ENCODE assay signal across 18 cellular contexts in genomic region chr10:101565936-101566332, GRCh38. TPM values are rescaled to one million over a fixed set of nuclear protein-coding genes. Genes with fewer than 3 reads are reported as not detected.
DNase-seq lines count a peak whose midpoint lies in the region; ATAC-seq, FAIRE-seq and TF ChIP-seq lines count a peak whose summit lies in the region.
"Had no signal": no experiment of that assay in that cellular context is flagged by ENCODE, and none has a peak within 500 bp of the region (broad histone marks: within the 10 kb centered on the region; RNA-seq: fewer than 3 reads in every experiment).

No MANE protein-coding gene starts in this region.

- TF ChIP-seq RAD21 in K562 (CRISPR knock-in tag; conservative IDR thresholded peaks at IDR 0.05 in 1 of 2, IDR thresholded peaks at IDR 0.05 in 1 of 2), result no peak

- H3K4me3 Mint-ChIP-seq in natural killer cell treated with Interleukin-12 subunit alpha and Interleukin-12 subunit beta and Interleukin-15 and Interleukin-18, amount 100 ng/mL, for 72 hours, result no peak overlapping the region
- H3K4me3 Mint-ChIP-seq in natural killer cell (no peak overlapping the region), nephron (peak overlapping the region in 2 of 3 experiments; percentile 15 to 64), nephron progenitor cell (no peak overlapping the region), T-helper 17 cell (no peak overlapping the region)
- H3K4me3 Mint-ChIP-seq: stimulated activated naive CD8-positive, alpha-beta T cell treated with anti-CD3 and anti-CD28 coated beads, Interleukin-15, Interleukin-2, amounts not matched to agents 100 ng/mL and 50 ng/mL, for 24 hours had no signal

- peaks cover 13 to 35% of the 10 kb centered on the region in 2 experiments; a peak in 4 of 5 replicates for H3K4me1 ChIP-seq in K562 (replicated peaks in 1 of 2; ENCODE audit: control insufficient read depth in 2 of 2, insufficient read depth in 2 of 2, low read length in 2 of 2)

- H3K9me3 ChIP-seq in K562 (replicated peaks; ENCODE audit: control insufficient read depth, insufficient read depth, low read depth, low read length) (no peaks in the 10 kb centered on the region), T-helper 17 cell (ENCODE audit: control insufficient read depth, low read length, poor library complexity, severe bottlenecking) (no peaks in the 10 kb centered on the region)

- peak overlapping the region; percentile 86 for H2AFZ ChIP-seq in K562 (ENCODE audit: low read depth, low read length)

- intact Hi-C loops in natural killer cell (cut with micrococcal nuclease) (no loop called here), K562 (cut with micrococcal nuclease) (loop anchor here (1.0 to 5.0 kb wide), 2 partner anchors 71 to 354 kb away; no protein-coding TSS in a partner anchor)

- no peaks in the 10 kb centered on the region for H3K9me1 ChIP-seq in K562 (ENCODE audit: control insufficient read depth, insufficient read depth, low read length)

- H3K4me3 ChIP-seq in K562, result no peak overlapping the region

- H3K36me3 ChIP-seq in K562 (ENCODE audit: control insufficient read depth, insufficient read depth, low read length), result no peaks in the 10 kb centered on the region

- peaks cover 8 to 9% of the 10 kb centered on the region in 2 donors for H3K4me1 Mint-ChIP-seq in natural killer cell treated with Interleukin-12 subunit alpha and Interleukin-12 subunit beta and Interleukin-15 and Interleukin-18, amount 100 ng/mL, for 72 hours (ENCODE audit: low read depth in 2 of 2)
- H3K4me1 Mint-ChIP-seq in natural killer cell (peaks cover 6 to 22% of the 10 kb centered on the region in 2 donors), nephron (peaks cover 14% of the 10 kb centered on the region), nephron progenitor cell (peaks cover 42% of the 10 kb centered on the region), T-helper 17 cell (peaks cover 14% of the 10 kb centered on the region)

- peak overlapping the region; percentile 66 for H3K4me2 ChIP-seq in K562 (ENCODE audit: insufficient read depth, low read length)

- BruUV-seq in K562 (replicated peaks; lab: Mats Ljungman, UMichigan), result no TSS peak

- H3K9me3 Mint-ChIP-seq in natural killer cell treated with Interleukin-12 subunit alpha and Interleukin-12 subunit beta and Interleukin-15 and Interleukin-18, amount 100 ng/mL, for 72 hours, result no peaks in the 10 kb centered on the region
- H3K9me3 Mint-ChIP-seq in natural killer cell, result no peaks in the 10 kb centered on the region
- H3K9me3 Mint-ChIP-seq in nephron, result no peaks in the 10 kb centered on the region
- H3K9me3 Mint-ChIP-seq in nephron progenitor cell, result no peaks in the 10 kb centered on the region
- H3K9me3 Mint-ChIP-seq: CD8-positive, alpha-beta memory T cell; stimulated activated naive CD8-positive, alpha-beta T cell treated with anti-CD3 and anti-CD28 coated beads, Interleukin-15, Interleukin-2, amounts not matched to agents 100 ng/mL and 50 ng/mL, for 24 hours had no signal

- CTCF ChIA-PET in K562 (lab: Yijun Ruan, JAX; ENCODE audit: low intra/inter-chr PET ratio), result no interaction called here

- no peaks in the 10 kb centered on the region for H3K79me2 ChIP-seq in K562 (ENCODE audit: control insufficient read depth, insufficient read depth, low read length)

- in situ Hi-C loops in K562 (cut with MboI), result loop anchor here (5.0 kb wide), 1 partner anchor 264 kb away; no protein-coding TSS in a partner anchor

- no peaks in the 10 kb centered on the region for H3K27me3 ChIP-seq in K562 (ENCODE audit: control insufficient read depth in 2 of 2, insufficient read depth in 2 of 2, low read length in 2 of 2)

- ATAC-seq in natural killer cell treated with Interleukin-12 subunit alpha and Interleukin-12 subunit beta and Interleukin-15 and Interleukin-18, amount 100 ng/mL, for 72 hours, result no peak
- ATAC-seq in natural killer cell, result no peak
- ATAC-seq in K562, result no peak
- no peak for ATAC-seq in HG03460 (IDR thresholded peaks at IDR 0.05; ENCODE audit: unreplicated experiment)
- ATAC-seq in HG03521 (IDR thresholded peaks at IDR 0.05; ENCODE audit: unreplicated experiment), result no peak
- ATAC-seq in T-helper 17 cell, result no peak

- POLR2A ChIA-PET in K562 (lab: Yijun Ruan, JAX), result interaction anchor here (0.9 kb wide), 1 partner anchor 11 kb away, joined by 4 read pairs; no protein-coding TSS in a partner anchor

- H3K9ac ChIP-seq in K562 (ENCODE audit: insufficient read depth in 1 of 2, low read depth in 2 of 2, low read length in 2 of 2), result peak overlapping the region in 1 of 2 experiments; percentile 82; a peak in 2 of 4 replicates

- H4K20me1 ChIP-seq in K562 (replicated peaks; ENCODE audit: control insufficient read depth, insufficient read depth, low read length), result no peaks in the 10 kb centered on the region

- no peak for FAIRE-seq in K562 (lab: Jason Lieb, UNC)

- peaks cover 26 to 34% of the 10 kb centered on the region in 2 donors for H3K27me3 Mint-ChIP-seq in natural killer cell treated with Interleukin-12 subunit alpha and Interleukin-12 subunit beta and Interleukin-15 and Interleukin-18, amount 100 ng/mL, for 72 hours
- H3K27me3 Mint-ChIP-seq in natural killer cell (ENCODE audit: low read depth in 2 of 2), result peaks cover 39 to 48% of the 10 kb centered on the region in 2 donors
- peaks cover 66% of the 10 kb centered on the region for H3K27me3 Mint-ChIP-seq in nephron (ENCODE audit: low read depth)
- H3K27me3 Mint-ChIP-seq in nephron progenitor cell (ENCODE audit: low read depth, poor library complexity), result peaks cover 56% of the 10 kb centered on the region
- peaks cover 69% of the 10 kb centered on the region for H3K27me3 Mint-ChIP-seq in T-helper 17 cell

- no peak overlapping the region for H3K27ac ChIP-seq in K562 (ENCODE audit: extremely low read depth, low read depth, low read length)
- H3K27ac ChIP-seq: epithelial cell of prostate had no signal

- no peak for TF ChIP-seq EP300 in K562 (IDR thresholded peaks at IDR 0.05; ENCODE audit: low read length)

- WGBS in K562 (ENCODE audit: insufficient coverage, low coverage, missing lambda C conversion rate), result 61% methylated on average over 7 of the region's 8 CpGs

- H3K27ac Mint-ChIP-seq in natural killer cell treated with Interleukin-12 subunit alpha and Interleukin-12 subunit beta and Interleukin-15 and Interleukin-18, amount 100 ng/mL, for 72 hours, result no peak overlapping the region
- H3K27ac Mint-ChIP-seq in natural killer cell (no peak overlapping the region), nephron (no peak overlapping the region), nephron progenitor cell (no peak overlapping the region), T-helper 17 cell (no peak overlapping the region)
- H3K27ac Mint-ChIP-seq: stimulated activated naive CD8-positive, alpha-beta T cell treated with anti-CD3 and anti-CD28 coated beads, Interleukin-15, Interleukin-2, amounts not matched to agents 100 ng/mL and 50 ng/mL, for 24 hours had no signal

- no peaks in the 10 kb centered on the region for H3K36me3 Mint-ChIP-seq in natural killer cell treated with Interleukin-12 subunit alpha and Interleukin-12 subunit beta and Interleukin-15 and Interleukin-18, amount 100 ng/mL, for 72 hours
- no peaks in the 10 kb centered on the region for H3K36me3 Mint-ChIP-seq in natural killer cell
- no peaks in the 10 kb centered on the region for H3K36me3 Mint-ChIP-seq in nephron (ENCODE audit: low read depth)
- no peaks in the 10 kb centered on the region for H3K36me3 Mint-ChIP-seq in nephron progenitor cell (ENCODE audit: low read depth)
- H3K36me3 Mint-ChIP-seq in T-helper 17 cell (ENCODE audit: low read depth), result peaks cover 5% of the 10 kb centered on the region
- H3K36me3 Mint-ChIP-seq: CD8-positive, alpha-beta memory T cell had no signal

- TF ChIP-seq CTCF in natural killer cell (IDR thresholded peaks at IDR 0.05) (no peak), K562 (IDR thresholded peaks at IDR 0.05 in 2 of 3, conservative IDR thresholded peaks at IDR 0.05 in 1 of 3; ENCODE audit: insufficient read depth in 2 of 3, low read depth in 1 of 3, low read length in 3 of 3) (no peak), nephron (IDR thresholded peaks at IDR 0.05; ENCODE audit: unreplicated experiment in 3 of 3) (no peak), nephron progenitor cell (IDR thresholded peaks at IDR 0.05) (no peak)

- no peak for TF ChIP-seq POLR2A in K562 (conservative IDR thresholded peaks at IDR 0.05)

- peak; percentile 13 for DNase-seq in natural killer cell treated with Interleukin-12 subunit alpha and Interleukin-12 subunit beta and Interleukin-15 and Interleukin-18, amount 100 ng/mL, for 72 hours (ENCODE audit: low spot score)
- DNase-seq in natural killer cell (no peak), K562 (ENCODE audit: extremely low read depth in 1 of 4, low spot score in 3 of 4) (no peak), nephron progenitor cell (no peak), T-helper 17 cell (no peak)
- DNase-seq: activated CD4-positive, alpha-beta T cell treated with anti-CD3 and anti-CD28 coated beads, Interleukin-2, amount 50 U/mL, for 1 hour; activated naive CD4-positive, alpha-beta T cell treated with anti-CD3 and anti-CD28 coated beads, Interleukin-2, amount 50 U/mL, for 16 hours; activated T-cell treated with anti-CD3 and anti-CD28 coated beads for 4 hours; CD8-positive, alpha-beta memory T cell; EL; foreskin melanocyte; midbrain; NCI-H226 had no signal

RNA-seq across cellular contexts. Expression of gene POLL, which starts 22.1 kb away (rescaled TPM):
- 10 to 100 TPM; 27.6 to 37.3 TPM for total RNA-seq in natural killer cell treated with Interleukin-12 subunit alpha and Interleukin-12 subunit beta and Interleukin-15 and Interleukin-18, amount 100 ng/mL, for 72 hours
- total RNA-seq in natural killer cell, result 10 to 100 TPM; 22.8 to 31.4 (median 26.1) TPM
- 27.0 and 79.5 TPM in 2 replicates for total RNA-seq in K562 (2011; cell fraction: chromatin; rRNA removed; ENCODE audit: low replicate concordance)
- total RNA-seq in K562 (2011; cell fraction: nucleolus; rRNA removed), result 44.1 and 46.7 TPM in 2 replicates
- total RNA-seq in K562 (2011; cell fraction: nucleoplasm; rRNA removed), result 37.4 and 38.1 TPM in 2 replicates
- total RNA-seq in K562 (2014; rRNA removed), result 10.9 and 11.7 TPM in 2 replicates
- total RNA-seq in K562 (2014; rRNA removed; fragmentation: Illumina TruSeq; extraction: Trizol), result 5.4 and 6.4 TPM in 2 replicates
- 6.9 and 8.4 TPM in 2 replicates for total RNA-seq in K562 (2015; rRNA removed; fragmentation: Illumina TruSeq; extraction: Trizol)
- total RNA-seq in K562 (2021), result 16.9 and 18.7 TPM in 2 replicates
- polyA plus RNA-seq in K562 (2011; rRNA removed), result 13.7 and 21.8 TPM in 2 replicates
- 25.2 and 35.8 TPM in 2 replicates for polyA plus RNA-seq in K562 (2011; cell fraction: cytosol; rRNA removed)
- polyA plus RNA-seq in K562 (2011; cell fraction: nucleus; rRNA removed), result 60.9 and 95.5 TPM in 2 replicates
- polyA plus RNA-seq in K562 (2012), result 12.9 and 23.2 TPM in 2 replicates
- polyA plus RNA-seq in K562 (2014; fragmentation: Illumina TruSeq; extraction: Trizol), result 13.3 and 14.2 TPM in 2 replicates
- polyA plus RNA-seq in K562 (2014; fragmentation: Nextera tagmentation; extraction: Ambion mirVana), result 1 to 10 TPM; 1.2 to 2.1 TPM
- 13.3 and 16.1 TPM in 2 replicates for polyA plus RNA-seq in K562 (2014; rRNA removed)
- polyA minus RNA-seq in K562 (2011; rRNA and poly(A)+ RNA removed), result 15.2 and 18.3 TPM in 2 replicates
- polyA minus RNA-seq in K562 (2011; cell fraction: cytosol; rRNA and poly(A)+ RNA removed), result 12.1 and 13.3 TPM in 2 replicates
- polyA minus RNA-seq in K562 (2011; cell fraction: nucleus; rRNA and poly(A)+ RNA removed), result 20.1 and 24.3 TPM in 2 replicates
- 10 to 100 TPM; 25.3 to 30.9 TPM for total RNA-seq in T-helper 17 cell

RNA-seq across cellular contexts. Expression of gene DPCD, which starts 22.2 kb away (rescaled TPM):
- total RNA-seq in natural killer cell treated with Interleukin-12 subunit alpha and Interleukin-12 subunit beta and Interleukin-15 and Interleukin-18, amount 100 ng/mL, for 72 hours, result 10 to 100 TPM in 1 of 2 donors, 1 to 10 TPM in 1; 8.2 to 11.2 TPM
- total RNA-seq in natural killer cell, result 1 to 10 TPM in 1 of 3 donors, under 1 TPM in 2; 0.72 to 1.0 (median 0.83) TPM
- total RNA-seq in K562 (2011; cell fraction: chromatin; rRNA removed; ENCODE audit: low replicate concordance), result 4.7 and 9.8 TPM in 2 replicates
- 4.9 and 6.3 TPM in 2 replicates for total RNA-seq in K562 (2011; cell fraction: nucleolus; rRNA removed)
- total RNA-seq in K562 (2011; cell fraction: nucleoplasm; rRNA removed), result 7.3 and 8.6 TPM in 2 replicates
- 17.2 and 19.6 TPM in 2 replicates for total RNA-seq in K562 (2014; rRNA removed)
- 15.0 and 15.7 TPM in 2 replicates for total RNA-seq in K562 (2014; rRNA removed; fragmentation: Illumina TruSeq; extraction: Trizol)
- 15.5 and 19.4 TPM in 2 replicates for total RNA-seq in K562 (2015; rRNA removed; fragmentation: Illumina TruSeq; extraction: Trizol)
- total RNA-seq in K562 (2021), result 10.0 and 12.1 TPM in 2 replicates
- 35.1 and 44.5 TPM in 2 replicates for polyA plus RNA-seq in K562 (2011; rRNA removed)
- 30.7 and 37.5 TPM in 2 replicates for polyA plus RNA-seq in K562 (2011; cell fraction: cytosol; rRNA removed)
- polyA plus RNA-seq in K562 (2011; cell fraction: nucleus; rRNA removed), result 21.2 and 22.3 TPM in 2 replicates
- 13.9 and 26.4 TPM in 2 replicates for polyA plus RNA-seq in K562 (2012)
- 18.8 and 20.0 TPM in 2 replicates for polyA plus RNA-seq in K562 (2014; fragmentation: Illumina TruSeq; extraction: Trizol)
- 10 to 100 TPM; 37.6 to 45.2 TPM for polyA plus RNA-seq in K562 (2014; fragmentation: Nextera tagmentation; extraction: Ambion mirVana)
- polyA plus RNA-seq in K562 (2014; rRNA removed), result 20.3 and 25.2 TPM in 2 replicates
- polyA minus RNA-seq in K562 (2011; rRNA and poly(A)+ RNA removed), result 19.8 and 20.4 TPM in 2 replicates
- polyA minus RNA-seq in K562 (2011; cell fraction: cytosol; rRNA and poly(A)+ RNA removed), result 1.6 and 6.1 TPM in 2 replicates
- 5.5 and 5.8 TPM in 2 replicates for polyA minus RNA-seq in K562 (2011; cell fraction: nucleus; rRNA and poly(A)+ RNA removed)
- 1 to 10 TPM in 1 of 2 donors, not detected in 1; 1.9 TPM for total RNA-seq in T-helper 17 cell

Comparison
In these comparisons a context has a peak if more than half of its experiments do, and no peak if none do; other contexts are left out.
1. H3K4me3 Mint-ChIP-seq: peak in nephron (2 of 3); none in natural killer cell treated with Interleukin-12 subunit alpha and Interleukin-12 subunit beta and Interleukin-15 and Interleukin-18, amount 100 ng/mL, for 72 hours (single experiment), natural killer cell (single experiment), nephron progenitor cell (single experiment) and T-helper 17 cell (single experiment).